In genomic region chr4:16225996-16226815, GRCh38 we compare ENCODE assay signal across 8 cellular contexts. TPM values are rescaled to one million over a fixed set of nuclear protein-coding genes. Genes with fewer than 3 reads are reported as not detected.
DNase-seq lines count a peak whose midpoint lies in the region; ATAC-seq and TF ChIP-seq lines count a peak whose summit lies in the region.

Gene TAPT1 (minus strand): TSS chr4:16226471. CDS start chr4:16226457, 14 bp downstream.

- peak within 1 kb of the TSS; percentile 93 for H3K14ac ChIP-seq in trophoblast cell (ENCODE audit: low read length)

- H4K8ac ChIP-seq in trophoblast cell (ENCODE audit: low read depth, low read length) = peak within 1 kb of the TSS; percentile 94

- peak within 1 kb of the TSS; percentile 87 for H2AFZ ChIP-seq in trophoblast cell (ENCODE audit: insufficient read depth, low read length, poor library complexity)

- no peaks in the 10 kb centered on the region for H3K36me3 ChIP-seq in cardiac muscle cell
- no peaks in the 10 kb centered on the region for H3K36me3 ChIP-seq in trophoblast cell (ENCODE audit: control insufficient read depth in 1 of 2, insufficient read depth in 2 of 2, low read length in 2 of 2)
- H3K36me3 ChIP-seq in transverse colon = no peaks in the 10 kb centered on the region

- peaks cover 10% of the 10 kb centered on the region for H3K79me2 ChIP-seq in trophoblast cell (ENCODE audit: control insufficient read depth, insufficient read depth, low read length, poor library complexity)

- H2AK5ac ChIP-seq in trophoblast cell (ENCODE audit: low read length) = no peak within 1 kb of the TSS

- peaks cover 16% of the 10 kb centered on the region for H3K36me3 Mint-ChIP-seq in activated naive CD8-positive, alpha-beta T cell treated with anti-CD3 and anti-CD28 coated beads, Interleukin-2, amount 50 U/mL, for 24 hours (ENCODE audit: low read depth)

- no peak within 1 kb of the TSS for H3K23ac ChIP-seq in trophoblast cell (ENCODE audit: low read length)

- H3K27me3 ChIP-seq in cardiac muscle cell (no peaks in the 10 kb centered on the region), trophoblast cell (ENCODE audit: insufficient read depth, low read length) (no peaks in the 10 kb centered on the region), transverse colon (no peaks in the 10 kb centered on the region)

- in situ Hi-C loops in transverse colon (cut with MboI; ENCODE audit: low pct_ligation_motif_present in 1 of 4, low pct_unique_long_range_greater_than_20kb in 1 of 4, low sequenced_read_pairs in 3 of 4) = no loop called here

- H2BK120ac ChIP-seq in trophoblast cell (ENCODE audit: insufficient read depth, low read length, poor library complexity) = peak within 1 kb of the TSS; percentile 68

- peak; percentile 75 for DNase-seq in EH (ENCODE audit: low read depth)
- peak; percentile 70 for DNase-seq in HuH-7 (ENCODE audit: low spot score)
- DNase-seq in SW480 (ENCODE audit: low spot score) = peak; percentile 41
- DNase-seq in activated naive CD8-positive, alpha-beta T cell treated with anti-CD3 and anti-CD28 coated beads, Interleukin-2, amount 50 U/mL, for 24 hours = peak; percentile 85
- peak; percentile 73 to 89 for DNase-seq in cardiac muscle cell (ENCODE audit: low read depth in 1 of 2, low spot score in 1 of 2)
- peak; percentile 35 to 69 for DNase-seq in trophoblast cell
- DNase-seq in transverse colon = peak; percentile 87

- H3K9me3 ChIP-seq in cardiac muscle cell (ENCODE audit: low read depth) (no peaks in the 10 kb centered on the region), trophoblast cell (ENCODE audit: insufficient read depth, low read depth, low read length) (no peaks in the 10 kb centered on the region), transverse colon (no peaks in the 10 kb centered on the region)

- TF ChIP-seq EP300 in transverse colon (IDR thresholded peaks at IDR 0.05; ENCODE audit: low read depth) = no peak

- H3K9me3 Mint-ChIP-seq in activated naive CD8-positive, alpha-beta T cell treated with anti-CD3 and anti-CD28 coated beads, Interleukin-2, amount 50 U/mL, for 24 hours = no peaks in the 10 kb centered on the region

- H3K27me3 Mint-ChIP-seq in activated naive CD8-positive, alpha-beta T cell treated with anti-CD3 and anti-CD28 coated beads, Interleukin-2, amount 50 U/mL, for 24 hours = no peaks in the 10 kb centered on the region

- peak within 1 kb of the TSS; percentile 96 for H3K27ac Mint-ChIP-seq in activated naive CD8-positive, alpha-beta T cell treated with anti-CD3 and anti-CD28 coated beads, Interleukin-2, amount 50 U/mL, for 24 hours

- peak within 1 kb of the TSS; percentile 83 for H3K9ac ChIP-seq in trophoblast cell (ENCODE audit: low read length)

- H3K4me2 ChIP-seq in trophoblast cell (ENCODE audit: low read length) = peak within 1 kb of the TSS; percentile 97

- H4K12ac ChIP-seq in trophoblast cell (ENCODE audit: low read depth, low read length) = peak within 1 kb of the TSS; percentile 97

- peaks cover 70% of the 10 kb centered on the region for H3K4me1 Mint-ChIP-seq in activated naive CD8-positive, alpha-beta T cell treated with anti-CD3 and anti-CD28 coated beads, Interleukin-2, amount 50 U/mL, for 24 hours

- ATAC-seq in GM21515 (IDR thresholded peaks at IDR 0.05; ENCODE audit: unreplicated experiment) = peak; percentile 68
- ATAC-seq in activated naive CD8-positive, alpha-beta T cell treated with anti-CD3 and anti-CD28 coated beads, Interleukin-2, amount 50 U/mL, for 24 hours = peak; percentile 73

- peak within 1 kb of the TSS; percentile 86 for H3K4ac ChIP-seq in trophoblast cell (ENCODE audit: low read depth, low read length)

- peak within 1 kb of the TSS; percentile 90 for H3K4me3 Mint-ChIP-seq in activated naive CD8-positive, alpha-beta T cell treated with anti-CD3 and anti-CD28 coated beads, Interleukin-2, amount 50 U/mL, for 24 hours

- H3K18ac ChIP-seq in trophoblast cell (ENCODE audit: low read length) = peak within 1 kb of the TSS; percentile 64

- peaks cover 13% of the 10 kb centered on the region for H3K79me1 ChIP-seq in trophoblast cell (ENCODE audit: low read length)

- WGBS in trophoblast cell (ENCODE audit: extremely low coverage, insufficient coverage, insufficient read length) = no CpG with 5 or more reads among the region's 135 CpGs
- 0% methylated on average over 54 of the region's 135 CpGs; no CpG with 5 or more reads in 1 of the 2 donors for WGBS in transverse colon (ENCODE audit: low coverage in 1 of 2), 2 donors

- TF ChIP-seq POLR2A in transverse colon (IDR thresholded peaks at IDR 0.05) = no peak

- peak within 1 kb of the TSS; percentile 91 for H4K91ac ChIP-seq in trophoblast cell (ENCODE audit: low read depth, low read length)

- H2BK12ac ChIP-seq in trophoblast cell (ENCODE audit: low read length) = no peak within 1 kb of the TSS

- H3K4me3 ChIP-seq in cardiac muscle cell = peak within 1 kb of the TSS; percentile 72
- H3K4me3 ChIP-seq in trophoblast cell (ENCODE audit: low read depth, low read length) = peak within 1 kb of the TSS; percentile 92
- peak within 1 kb of the TSS; percentile 62 to 99 (median 96) for H3K4me3 ChIP-seq in transverse colon

- H3K27ac ChIP-seq in cardiac muscle cell (peak within 1 kb of the TSS; percentile 98), trophoblast cell (ENCODE audit: low read depth, low read length) (peak within 1 kb of the TSS; percentile 94), transverse colon (peak within 1 kb of the TSS; percentile 96 to 100 (median 99))

- peaks cover 21% of the 10 kb centered on the region for H3K4me1 ChIP-seq in cardiac muscle cell (ENCODE audit: low read depth)
- peaks cover 2 to 4% of the 10 kb centered on the region in 2 experiments for H3K4me1 ChIP-seq in trophoblast cell (ENCODE audit: control insufficient read depth in 1 of 2, insufficient read depth in 2 of 2, low read length in 2 of 2)
- H3K4me1 ChIP-seq in transverse colon = peaks cover 19 to 57% (median 42%) of the 10 kb centered on the region in 4 donors

- TF ChIP-seq CTCF in cardiac muscle cell (IDR thresholded peaks at IDR 0.05; ENCODE audit: low read depth, low read length) (no peak), transverse colon (IDR thresholded peaks at IDR 0.05) (no peak)

- intact Hi-C loops in transverse colon (cut with DNase I; ENCODE audit: low total_unique reads) = no loop called here

- H2BK5ac ChIP-seq in trophoblast cell (ENCODE audit: low read depth, low read length, poor library complexity) = peak within 1 kb of the TSS; percentile 72

RNA-seq across cellular contexts. Expression of gene TAPT1, which starts in this region (rescaled TPM):
- total RNA-seq in cardiac muscle cell (7.5 and 9.8 TPM in 2 replicates), transverse colon (10 to 100 TPM; 21.5 to 54.6 (median 29.8) TPM)
- 16.9 and 25.7 TPM in 2 replicates for polyA plus RNA-seq in cardiac muscle cell
- polyA plus RNA-seq in trophoblast cell (2013) = 6.4 and 6.6 TPM in 2 replicates

Comparison
In these comparisons a context has a peak if more than half of its experiments do, and no peak if none do; other contexts are left out.
1. Peak in every context shown above with its lines: DNase-seq, ATAC-seq, H3K4me3 ChIP-seq and H3K27ac ChIP-seq.